1 cellular context compared by ENCODE assay signal in the genomic region with DNA sequence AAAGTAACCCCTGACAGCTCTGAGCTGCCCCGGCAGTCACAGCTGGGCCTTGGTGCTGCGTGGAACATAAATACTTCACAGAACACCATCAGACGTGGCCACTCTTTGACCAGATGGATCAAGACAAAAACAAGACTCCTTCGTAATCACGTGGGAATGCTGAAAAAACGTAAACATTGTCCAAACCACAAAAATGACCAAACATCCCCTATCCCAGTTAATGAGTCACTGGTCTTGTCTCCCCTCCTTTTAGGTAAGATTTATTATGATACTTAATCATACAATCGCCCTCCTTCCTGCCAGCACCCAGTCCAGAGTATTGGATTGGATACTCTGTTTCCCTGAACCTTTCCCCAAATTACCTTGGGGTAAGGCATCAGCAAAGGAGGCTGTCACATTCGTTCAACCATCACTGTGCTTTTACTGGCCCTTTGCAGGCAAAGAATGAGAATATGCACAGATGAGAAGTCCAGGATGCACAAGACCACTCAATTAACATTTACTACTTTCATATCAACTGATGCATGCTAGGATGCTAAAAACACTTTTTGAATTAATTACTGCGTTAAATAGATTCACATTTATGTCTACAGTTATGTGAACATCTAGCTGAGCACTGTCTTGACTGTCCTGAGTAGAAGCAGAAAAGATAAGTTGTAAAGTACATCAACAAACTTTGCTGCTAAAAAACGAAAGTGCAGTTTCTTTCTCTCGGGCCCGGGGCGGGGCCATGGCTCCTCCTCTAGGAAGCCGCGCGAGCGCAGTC.
A peak's percentile ranks its signal among the peaks of the same experiment; 100 is the strongest.
TF ChIP-seq lines count a peak whose summit lies in the region.

No MANE protein-coding gene starts in this region.

TF ChIP-seq in HEK293, 187 proteins besides CTCF, POLR2A, EP300 and RAD21 (continued from another document):
- TF ChIP-seq, protein P1, sequence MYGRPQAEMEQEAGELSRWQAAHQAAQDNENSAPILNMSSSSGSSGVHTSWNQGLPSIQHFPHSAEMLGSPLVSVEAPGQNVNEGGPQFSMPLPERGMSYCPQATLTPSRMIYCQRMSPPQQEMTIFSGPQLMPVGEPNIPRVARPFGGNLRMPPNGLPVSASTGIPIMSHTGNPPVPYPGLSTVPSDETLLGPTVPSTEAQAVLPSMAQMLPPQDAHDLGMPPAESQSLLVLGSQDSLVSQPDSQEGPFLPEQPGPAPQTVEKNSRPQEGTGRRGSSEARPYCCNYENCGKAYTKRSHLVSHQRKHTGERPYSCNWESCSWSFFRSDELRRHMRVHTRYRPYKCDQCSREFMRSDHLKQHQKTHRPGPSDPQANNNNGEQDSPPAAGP (tag by site-specific recombination; IDR thresholded peaks at IDR 0.05) = peak; percentile 86
- TF ChIP-seq KLF8 (tag by site-specific recombination; IDR thresholded peaks at IDR 0.05) (peak; percentile 54), ZSCAN23 (tag by site-specific recombination; IDR thresholded peaks at IDR 0.05) (peak; percentile 48; the same call in 1 of the 2 replicates), ZXDB (tag by site-specific recombination; IDR thresholded peaks at IDR 0.05) (peak; percentile 80), MEIS1 (CRISPR knock-in tag; IDR thresholded peaks at IDR 0.05; ENCODE audit: borderline replicate concordance) (peak; percentile 93), ZBTB21 (tag by site-specific recombination; IDR thresholded peaks at IDR 0.05) (peak; percentile 81), ZNF2 (tag by site-specific recombination; IDR thresholded peaks at IDR 0.05) (0 out of 2 replicates have a peak, but pooled peaks have one; percentile 22), ZFP37 (tag by site-specific recombination; IDR thresholded peaks at IDR 0.05) (0 out of 2 replicates have a peak, but pooled peaks have one; percentile 25), IKZF3 (tag by site-specific recombination; IDR thresholded peaks at IDR 0.05) (peak; percentile 41; the same call in 1 of the 2 replicates)
- TF ChIP-seq, protein P2, sequence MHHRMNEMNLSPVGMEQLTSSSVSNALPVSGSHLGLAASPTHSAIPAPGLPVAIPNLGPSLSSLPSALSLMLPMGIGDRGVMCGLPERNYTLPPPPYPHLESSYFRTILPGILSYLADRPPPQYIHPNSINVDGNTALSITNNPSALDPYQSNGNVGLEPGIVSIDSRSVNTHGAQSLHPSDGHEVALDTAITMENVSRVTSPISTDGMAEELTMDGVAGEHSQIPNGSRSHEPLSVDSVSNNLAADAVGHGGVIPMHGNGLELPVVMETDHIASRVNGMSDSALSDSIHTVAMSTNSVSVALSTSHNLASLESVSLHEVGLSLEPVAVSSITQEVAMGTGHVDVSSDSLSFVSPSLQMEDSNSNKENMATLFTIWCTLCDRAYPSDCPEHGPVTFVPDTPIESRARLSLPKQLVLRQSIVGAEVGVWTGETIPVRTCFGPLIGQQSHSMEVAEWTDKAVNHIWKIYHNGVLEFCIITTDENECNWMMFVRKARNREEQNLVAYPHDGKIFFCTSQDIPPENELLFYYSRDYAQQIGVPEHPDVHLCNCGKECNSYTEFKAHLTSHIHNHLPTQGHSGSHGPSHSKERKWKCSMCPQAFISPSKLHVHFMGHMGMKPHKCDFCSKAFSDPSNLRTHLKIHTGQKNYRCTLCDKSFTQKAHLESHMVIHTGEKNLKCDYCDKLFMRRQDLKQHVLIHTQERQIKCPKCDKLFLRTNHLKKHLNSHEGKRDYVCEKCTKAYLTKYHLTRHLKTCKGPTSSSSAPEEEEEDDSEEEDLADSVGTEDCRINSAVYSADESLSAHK (tag by site-specific recombination; IDR thresholded peaks at IDR 0.05) = peak; percentile 68
- TF ChIP-seq, protein P3, sequence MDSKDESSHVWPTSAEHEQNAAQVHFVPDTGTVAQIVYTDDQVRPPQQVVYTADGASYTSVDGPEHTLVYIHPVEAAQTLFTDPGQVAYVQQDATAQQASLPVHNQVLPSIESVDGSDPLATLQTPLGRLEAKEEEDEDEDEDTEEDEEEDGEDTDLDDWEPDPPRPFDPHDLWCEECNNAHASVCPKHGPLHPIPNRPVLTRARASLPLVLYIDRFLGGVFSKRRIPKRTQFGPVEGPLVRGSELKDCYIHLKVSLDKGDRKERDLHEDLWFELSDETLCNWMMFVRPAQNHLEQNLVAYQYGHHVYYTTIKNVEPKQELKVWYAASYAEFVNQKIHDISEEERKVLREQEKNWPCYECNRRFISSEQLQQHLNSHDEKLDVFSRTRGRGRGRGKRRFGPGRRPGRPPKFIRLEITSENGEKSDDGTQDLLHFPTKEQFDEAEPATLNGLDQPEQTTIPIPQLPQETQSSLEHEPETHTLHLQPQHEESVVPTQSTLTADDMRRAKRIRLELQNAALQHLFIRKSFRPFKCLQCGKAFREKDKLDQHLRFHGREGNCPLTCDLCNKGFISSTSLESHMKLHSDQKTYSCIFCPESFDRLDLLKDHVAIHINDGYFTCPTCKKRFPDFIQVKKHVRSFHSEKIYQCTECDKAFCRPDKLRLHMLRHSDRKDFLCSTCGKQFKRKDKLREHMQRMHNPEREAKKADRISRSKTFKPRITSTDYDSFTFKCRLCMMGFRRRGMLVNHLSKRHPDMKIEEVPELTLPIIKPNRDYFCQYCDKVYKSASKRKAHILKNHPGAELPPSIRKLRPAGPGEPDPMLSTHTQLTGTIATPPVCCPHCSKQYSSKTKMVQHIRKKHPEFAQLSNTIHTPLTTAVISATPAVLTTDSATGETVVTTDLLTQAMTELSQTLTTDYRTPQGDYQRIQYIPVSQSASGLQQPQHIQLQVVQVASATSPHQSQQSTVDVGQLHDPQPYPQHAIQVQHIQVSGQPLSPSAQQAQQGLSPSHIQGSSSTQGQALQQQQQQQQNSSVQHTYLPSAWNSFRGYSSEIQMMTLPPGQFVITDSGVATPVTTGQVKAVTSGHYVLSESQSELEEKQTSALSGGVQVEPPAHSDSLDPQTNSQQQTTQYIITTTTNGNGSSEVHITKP (tag by site-specific recombination; IDR thresholded peaks at IDR 0.05) = peak; percentile 72; the same call in 1 of the 2 replicates
- TF ChIP-seq, protein P4, sequence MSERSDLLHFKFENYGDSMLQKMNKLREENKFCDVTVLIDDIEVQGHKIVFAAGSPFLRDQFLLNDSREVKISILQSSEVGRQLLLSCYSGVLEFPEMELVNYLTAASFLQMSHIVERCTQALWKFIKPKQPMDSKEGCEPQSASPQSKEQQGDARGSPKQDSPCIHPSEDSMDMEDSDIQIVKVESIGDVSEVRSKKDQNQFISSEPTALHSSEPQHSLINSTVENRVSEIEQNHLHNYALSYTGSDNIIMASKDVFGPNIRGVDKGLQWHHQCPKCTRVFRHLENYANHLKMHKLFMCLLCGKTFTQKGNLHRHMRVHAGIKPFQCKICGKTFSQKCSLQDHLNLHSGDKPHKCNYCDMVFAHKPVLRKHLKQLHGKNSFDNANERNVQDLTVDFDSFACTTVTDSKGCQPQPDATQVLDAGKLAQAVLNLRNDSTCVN (tag by site-specific recombination; optimal IDR thresholded peaks at IDR 0.05) = no peak
